ENCODE assay signal across 23 cellular contexts in the genomic region with DNA sequence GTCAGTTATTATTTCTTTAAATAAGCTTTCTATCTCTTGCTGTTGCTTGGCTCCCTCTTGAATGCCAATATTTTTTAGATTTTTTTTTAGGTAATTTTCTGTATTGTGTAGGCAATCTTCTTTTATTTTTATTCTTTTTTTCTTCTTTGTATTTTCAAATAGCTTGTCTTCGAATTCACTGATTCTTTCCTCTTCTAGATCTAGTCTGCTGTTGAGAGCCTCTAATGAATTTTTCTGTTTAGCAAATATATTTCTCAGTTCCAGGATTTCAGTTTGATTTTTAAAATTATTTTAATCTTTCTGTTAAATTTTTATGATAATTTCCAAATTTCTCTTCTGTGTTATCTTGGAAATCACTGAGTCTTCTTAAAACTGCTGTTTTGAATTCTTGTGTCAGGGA. TPM values are rescaled to one million over a fixed set of nuclear protein-coding genes. Genes with fewer than 3 reads are reported as not detected.
"Had no signal": no experiment of that assay in that cellular context is flagged by ENCODE, and none has a peak within 500 bp of the region (broad histone marks: within the 10 kb centered on the region; RNA-seq: fewer than 3 reads in every experiment).

No MANE protein-coding gene starts in this region.

- H3K9me3 ChIP-seq: colonic mucosa, lower lobe of right lung had no signal

- FAIRE-seq: endometrium, keratinocyte had no signal

- H3K4me3 ChIP-seq: colonic mucosa, esophagus squamous epithelium, gastroesophageal sphincter, heart left ventricle, hepatocyte, left lung, lower lobe of right lung, mucosa of descending colon had no signal

- H3K79me2 ChIP-seq: hepatocyte had no signal

- H3K4me1 ChIP-seq: colonic mucosa, esophagus squamous epithelium, gastroesophageal sphincter, heart left ventricle, left lung, lower lobe of right lung had no signal

- H3K27ac ChIP-seq: colonic mucosa, epithelial cell of prostate, esophagus squamous epithelium, gastroesophageal sphincter, heart left ventricle, hepatocyte, left lung, lower lobe of right lung had no signal

- H2AFZ ChIP-seq: hepatocyte had no signal

- H3K4me2 ChIP-seq: hepatocyte had no signal

- H3K27me3 ChIP-seq: colonic mucosa, esophagus squamous epithelium, gastroesophageal sphincter, heart left ventricle, hepatocyte, left lung had no signal

- DNase-seq: colonic mucosa; cortex of kidney; effector CD8-positive, alpha-beta T cell; effector memory CD8-positive, alpha-beta T cell; endodermal cell; erythroblast; esophagus squamous epithelium; foreskin fibroblast; foreskin melanocyte; heart left ventricle; hypothalamus; immature natural killer cell; left cardiac atrium; left lung; left ventricle myocardium superior; lower lobe of right lung; mucosa of descending colon; naive B cell had no signal

- H3K36me3 ChIP-seq: colonic mucosa, esophagus squamous epithelium, gastroesophageal sphincter, heart left ventricle, left lung, lower lobe of right lung had no signal

RNA-seq across cellular contexts. Expression of gene GPRIN3, which starts 39.8 kb away (rescaled TPM):
- polyA plus RNA-seq: keratinocyte had no signal
